Comparison of ENCODE assay signal across 28 cellular contexts in the genomic region with DNA sequence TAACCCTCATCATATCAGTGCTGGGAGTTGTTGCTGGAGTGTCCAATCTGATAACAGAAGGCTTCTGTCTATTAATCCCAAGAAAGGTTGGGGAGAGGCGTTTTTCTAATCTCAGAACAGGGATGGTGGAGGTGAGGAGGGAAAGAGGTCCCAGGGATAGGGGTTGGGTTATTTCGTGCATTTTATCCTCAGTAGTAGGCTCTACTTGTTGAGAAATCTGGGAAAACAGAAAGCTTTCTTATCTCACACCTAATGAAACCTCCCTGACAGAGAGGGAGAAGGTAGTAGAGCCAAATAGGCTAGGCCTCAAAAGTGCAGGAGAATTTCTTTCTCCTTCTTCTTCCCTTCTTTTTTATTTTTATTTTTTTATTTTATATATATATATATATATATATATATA.
DNase-seq lines count a peak whose midpoint lies in the region.
"Had no signal": no experiment of that assay in that cellular context is flagged by ENCODE, and none has a peak within 500 bp of the region (broad histone marks: within the 10 kb centered on the region; RNA-seq: fewer than 3 reads in every experiment).

No MANE protein-coding gene starts in this region.

- no peaks in the 10 kb centered on the region for H3K36me3 ChIP-seq in mesodermal cell (ENCODE audit: control insufficient read depth, insufficient read depth, low read length)
- H3K36me3 ChIP-seq: BE2C; BLaER1; BLaER1 treated with 17β-estradiol and CSF1 and Interleukin-3, amounts not matched to agents 10 nM and 100 nM had no signal

- peaks cover 14% of the 10 kb centered on the region for H3K4me1 ChIP-seq in mesodermal cell (ENCODE audit: control insufficient read depth, insufficient read depth, low read length, poor library complexity, severe bottlenecking)
- H3K4me1 ChIP-seq: A549; BE2C; BLaER1; BLaER1 treated with 17β-estradiol and CSF1 and Interleukin-3, amounts not matched to agents 10 nM and 100 nM; Caco-2 had no signal

- H3K27ac ChIP-seq in mesodermal cell (ENCODE audit: low read depth, low read length, severe bottlenecking) = peak overlapping the region; percentile 31
- H3K27ac ChIP-seq: 22Rv1; A549; BLaER1; BLaER1 treated with 17β-estradiol and CSF1 and Interleukin-3, amounts not matched to agents 10 nM and 100 nM; C4-2B had no signal

- DNase-seq in NCI-H226 = peak; percentile 58
- DNase-seq in SHP77 treated with DMSO at 0.1 percent for 48 hours (lab: John Stamatoyannopoulos, UW) = no peak
- no peak for DNase-seq in AML-193 (lab: John Stamatoyannopoulos, UW)
- DNase-seq: 8988T; ACHN; BE2C; C1 segment of cervical spinal cord; Caco-2; Calu3; CD4-positive, alpha-beta memory T cell; CD4-positive, alpha-beta T cell; CD4-positive, CD25-positive, alpha-beta regulatory T cell; CD8-positive, alpha-beta memory T cell; CD8-positive, alpha-beta T cell; COR-L47; DMS 273 treated with DMSO at 0.1 percent for 48 hours; DMS153; DMS53; DMS79; DMS79 treated with DMSO at 0.1 percent for 48 hours; DND-41; EL had no signal

- no CpG with 5 or more reads among the region's 2 CpGs for WGBS in mesodermal cell (ENCODE audit: insufficient coverage in 2 of 2), 2 experiments

- no peak overlapping the region for H3K4me3 ChIP-seq in mesodermal cell (ENCODE audit: extremely low read depth, insufficient read depth, low read length, poor library complexity, severe bottlenecking)
- H3K4me3 ChIP-seq: A549; BLaER1; BLaER1 treated with 17β-estradiol and CSF1 and Interleukin-3, amounts not matched to agents 10 nM and 100 nM had no signal

- no peaks in the 10 kb centered on the region for H3K9me3 ChIP-seq in mesodermal cell (ENCODE audit: control insufficient read depth, low read length)
- H3K9me3 ChIP-seq: A549; BE2C; BLaER1; BLaER1 treated with 17β-estradiol and CSF1 and Interleukin-3, amounts not matched to agents 10 nM and 100 nM; Caco-2 had no signal
